Comparison of ENCODE assay signal across 8 cellular contexts in the genomic region with DNA sequence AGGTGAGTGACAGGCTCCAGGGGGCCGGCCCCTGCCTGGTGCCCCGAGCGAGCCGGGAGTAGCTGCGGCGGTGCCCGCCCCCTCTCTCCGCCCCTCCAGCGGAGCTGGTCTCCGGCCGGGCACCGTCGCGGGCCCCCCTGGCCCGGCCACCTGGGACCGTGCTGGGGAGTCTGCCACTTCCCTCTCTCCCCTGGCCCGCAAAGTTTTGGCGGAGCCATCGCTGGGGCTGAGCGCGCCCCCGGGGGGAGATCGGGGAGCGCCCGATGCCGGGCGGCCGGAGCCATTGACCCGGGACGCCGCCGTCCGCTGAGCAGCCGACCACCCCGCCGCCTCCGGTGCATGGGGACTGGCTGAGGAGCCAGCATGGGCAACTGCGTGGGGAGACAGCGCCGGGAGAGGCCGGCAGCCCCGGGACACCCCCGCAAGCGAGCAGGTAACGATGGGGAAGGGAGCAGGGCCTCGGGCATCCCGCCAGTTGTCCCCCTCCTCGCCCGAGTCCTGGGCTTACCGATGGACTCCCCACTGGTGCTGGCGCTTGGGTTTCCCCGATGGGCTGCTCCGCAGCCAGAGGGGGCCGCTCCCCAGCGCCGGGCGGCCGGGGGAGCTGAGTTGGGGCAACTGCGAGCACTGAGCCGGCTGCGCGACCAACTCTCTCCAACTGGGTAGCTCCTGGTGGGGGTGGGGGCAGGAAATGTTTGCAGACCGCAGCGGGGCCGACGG. TPM values are rescaled to one million over a fixed set of nuclear protein-coding genes. Genes with fewer than 3 reads are reported as not detected.
A peak's percentile ranks its signal among the peaks of the same experiment; 100 is the strongest.
DNase-seq lines count a peak whose midpoint lies in the region; ATAC-seq and TF ChIP-seq lines count a peak whose summit lies in the region.

A gene with protein sequence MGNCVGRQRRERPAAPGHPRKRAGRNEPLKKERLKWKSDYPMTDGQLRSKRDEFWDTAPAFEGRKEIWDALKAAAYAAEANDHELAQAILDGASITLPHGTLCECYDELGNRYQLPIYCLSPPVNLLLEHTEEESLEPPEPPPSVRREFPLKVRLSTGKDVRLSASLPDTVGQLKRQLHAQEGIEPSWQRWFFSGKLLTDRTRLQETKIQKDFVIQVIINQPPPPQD (plus strand): TSS at position 84 of the 720 bp plus-strand sequence. CDS start 280 bp downstream, at position 364.

- TF ChIP-seq POLR2A in gastrocnemius medialis (IDR thresholded peaks at IDR 0.05) = peak in 1 of 2 donors; percentile 72

- peak within 1 kb of the TSS; percentile 94 to 100 (median 96) for H3K27ac ChIP-seq in gastrocnemius medialis

- no peaks in the 10 kb centered on the region for H3K27me3 ChIP-seq in gastrocnemius medialis

- intact Hi-C loops in MCF 10A (cut with micrococcal nuclease) (loop anchor here (1.0 to 10.0 kb wide), 3 partner anchors 32 to 54 kb away; a partner anchor contains a TSS), gastrocnemius medialis (cut with DNase I; ENCODE audit: low total_unique reads) (loop anchor here (2.0 to 5.0 kb wide), 5 partner anchors 44 to 1933 kb away; a partner anchor contains a TSS)

- H3K36me3 Mint-ChIP-seq in T-helper 1 cell treated with Interleukin-12 subunit alpha and Interleukin-12 subunit beta and Interleukin-4 antibody, amounts not matched to agents 30 μg/mL and 1 μg/mL, for 36 hours (ENCODE audit: low read depth) = peaks cover 4% of the 10 kb centered on the region
- peaks cover 6% of the 10 kb centered on the region for H3K36me3 Mint-ChIP-seq in MCF 10A (ENCODE audit: insufficient read depth, unreplicated experiment)

- POLR2A ChIA-PET in MCF 10A (lab: Yijun Ruan, JAX) = interaction anchor here (0.6 to 2.8 kb wide), 35 partner anchors 9 to 216 kb away, joined by 3 to 35 read pairs (median 5); a partner anchor contains a TSS

- TF ChIP-seq CTCF in MCF 10A (IDR thresholded peaks at IDR 0.05; ENCODE audit: unreplicated experiment) (no peak), gastrocnemius medialis (IDR thresholded peaks at IDR 0.05 in 4 of 5, conservative IDR thresholded peaks at IDR 0.05 in 1 of 5) (no peak)

- CTCF ChIA-PET in MCF 10A (lab: Yijun Ruan, JAX) = interaction anchor here (0.6 to 4.0 kb wide), 9 partner anchors 34 to 114 kb away, joined by 3 to 35 read pairs (median 5); no protein-coding TSS in a partner anchor

- H3K4me3 ChIP-seq in GM08714 (ENCODE audit: low read length) (peak within 1 kb of the TSS; percentile 75), iPS-18c (ENCODE audit: insufficient read depth, low read depth, low read length) (peak within 1 kb of the TSS; percentile 98), gastrocnemius medialis (peak within 1 kb of the TSS; percentile 75 to 100 (median 88))

- H3K4me1 Mint-ChIP-seq in T-helper 1 cell treated with Interleukin-12 subunit alpha and Interleukin-12 subunit beta and Interleukin-4 antibody, amounts not matched to agents 30 μg/mL and 1 μg/mL, for 36 hours (ENCODE audit: low read depth) = peaks cover 33% of the 10 kb centered on the region
- peaks cover 28% of the 10 kb centered on the region for H3K4me1 Mint-ChIP-seq in MCF 10A (ENCODE audit: insufficient read depth, unreplicated experiment)

- BruUV-seq in MCF 10A (replicated peaks; lab: Mats Ljungman, UMichigan) = no TSS peak

- peaks cover 51 to 57% of the 10 kb centered on the region in 2 donors for H3K4me1 ChIP-seq in gastrocnemius medialis

- no peaks in the 10 kb centered on the region for H3K9me3 Mint-ChIP-seq in T-helper 1 cell treated with Interleukin-12 subunit alpha and Interleukin-12 subunit beta and Interleukin-4 antibody, amounts not matched to agents 30 μg/mL and 1 μg/mL, for 36 hours
- no peaks in the 10 kb centered on the region for H3K9me3 Mint-ChIP-seq in MCF 10A (ENCODE audit: unreplicated experiment)

- H3K36me3 ChIP-seq in gastrocnemius medialis = no peaks in the 10 kb centered on the region

- H3K27me3 Mint-ChIP-seq in T-helper 1 cell treated with Interleukin-12 subunit alpha and Interleukin-12 subunit beta and Interleukin-4 antibody, amounts not matched to agents 30 μg/mL and 1 μg/mL, for 36 hours (ENCODE audit: low read depth) = peaks cover 36% of the 10 kb centered on the region
- H3K27me3 Mint-ChIP-seq in MCF 10A (ENCODE audit: insufficient read depth, unreplicated experiment) = no peaks in the 10 kb centered on the region

- in situ Hi-C loops in gastrocnemius medialis (cut with MboI; ENCODE audit: low sequenced_read_pairs in 4 of 4) = no loop called here

- H3K9me3 ChIP-seq in iPS-18c (ENCODE audit: control insufficient read depth, insufficient read depth, low read length) = no peaks in the 10 kb centered on the region
- no peaks in the 10 kb centered on the region for H3K9me3 ChIP-seq in gastrocnemius medialis

- DNase-seq in MCF 10A (ENCODE audit: unreplicated experiment) (peak; percentile 33), gastrocnemius medialis (peak in 1 of 2 donors; percentile 46), DMS153 treated with DMSO at 0.1 percent for 48 hours (lab: John Stamatoyannopoulos, UW; ENCODE audit: unreplicated experiment) (no peak)

- H3K4me3 Mint-ChIP-seq in T-helper 1 cell treated with Interleukin-12 subunit alpha and Interleukin-12 subunit beta and Interleukin-4 antibody, amounts not matched to agents 30 μg/mL and 1 μg/mL, for 36 hours = peak within 1 kb of the TSS; percentile 93
- peak within 1 kb of the TSS; percentile 88 for H3K4me3 Mint-ChIP-seq in MCF 10A (ENCODE audit: unreplicated experiment)

- H3K27ac Mint-ChIP-seq in T-helper 1 cell treated with Interleukin-12 subunit alpha and Interleukin-12 subunit beta and Interleukin-4 antibody, amounts not matched to agents 30 μg/mL and 1 μg/mL, for 36 hours = peak within 1 kb of the TSS; percentile 98
- H3K27ac Mint-ChIP-seq in MCF 10A (ENCODE audit: low read depth, unreplicated experiment) = peak within 1 kb of the TSS; percentile 91

- peak; percentile 6 for ATAC-seq in HG03108 (IDR thresholded peaks at IDR 0.05; ENCODE audit: unreplicated experiment)
- peak; percentile 26 to 28 for ATAC-seq in gastrocnemius medialis
- ATAC-seq in HG03175 (IDR thresholded peaks at IDR 0.05; ENCODE audit: unreplicated experiment) = no peak

RNA-seq across cellular contexts. Expression of the gene that starts here (rescaled TPM):
- 7.2 and 7.8 TPM in 2 replicates for total RNA-seq in MCF 10A (2022)
- 10 to 100 TPM; 13.7 to 40.0 (median 23.3) TPM for total RNA-seq in gastrocnemius medialis
